In genomic region chr2:216619411-216620393, GRCh38 we compare ENCODE assay signal across 1 cellular context.
TF ChIP-seq lines count a peak whose summit lies in the region.

No MANE protein-coding gene starts in this region.

TF ChIP-seq in HepG2, 621 proteins besides CTCF, POLR2A, EP300 and RAD21 (continued from another document and continues in another):
- TF ChIP-seq ZSCAN31 (CRISPR knock-in tag; IDR thresholded peaks at IDR 0.05; ENCODE audit: low read depth) (no peak), SOX13 (IDR thresholded peaks at IDR 0.05) (peak; percentile 72), SOX13 (CRISPR knock-in tag; conservative IDR thresholded peaks at IDR 0.05 in 1 of 2, IDR thresholded peaks at IDR 0.05 in 1 of 2) (peak in 1 of 2 experiments; percentile 86; a peak in 2 of 4 replicates), HDAC2 (CRISPR knock-in tag; IDR thresholded peaks at IDR 0.05) (peak; percentile 37; the same call in 1 of the 2 replicates), ZNF383 (CRISPR knock-in tag; IDR thresholded peaks at IDR 0.05; ENCODE audit: borderline replicate concordance) (no peak), SNRNP70 (IDR thresholded peaks at IDR 0.05; ENCODE audit: low read depth, low read length) (no peak), ZNF468 (CRISPR knock-in tag; IDR thresholded peaks at IDR 0.05) (no peak), ZNF670 (CRISPR knock-in tag; IDR thresholded peaks at IDR 0.05; ENCODE audit: borderline replicate concordance) (0 out of 2 replicates have a peak, but pooled peaks have one; percentile 49), ZNF703 (CRISPR knock-in tag; IDR thresholded peaks at IDR 0.05; ENCODE audit: borderline replicate concordance) (no peak; the same call in 1 of the 2 replicates), ZNF282 (IDR thresholded peaks at IDR 0.05; ENCODE audit: partially characterized antibody) (no peak), GTF2F1 (IDR thresholded peaks at IDR 0.05; ENCODE audit: low read length) (no peak), ARNT2 (CRISPR knock-in tag; IDR thresholded peaks at IDR 0.05; ENCODE audit: low read depth) (no peak), GPBP1L1 (CRISPR knock-in tag; IDR thresholded peaks at IDR 0.05) (no peak), HIC2 (CRISPR knock-in tag; IDR thresholded peaks at IDR 0.05; ENCODE audit: low read depth) (peak; percentile 26; the same call in 1 of the 2 replicates), NFE2 (CRISPR knock-in tag; IDR thresholded peaks at IDR 0.05) (no peak), RELA (CRISPR knock-in tag; IDR thresholded peaks at IDR 0.05) (no peak), HOXD1 (CRISPR knock-in tag; IDR thresholded peaks at IDR 0.05) (no peak), NPAS2 (CRISPR knock-in tag; IDR thresholded peaks at IDR 0.05; ENCODE audit: borderline replicate concordance) (no peak), NFIB (CRISPR knock-in tag; IDR thresholded peaks at IDR 0.05; ENCODE audit: borderline replicate concordance) (no peak), TFDP2 (CRISPR knock-in tag; IDR thresholded peaks at IDR 0.05) (no peak), ELF1 (CRISPR knock-in tag; IDR thresholded peaks at IDR 0.05) (no peak), ZNF782 (CRISPR knock-in tag; IDR thresholded peaks at IDR 0.05; ENCODE audit: borderline replicate concordance) (no peak), MAFK (conservative IDR thresholded peaks at IDR 0.05 in 1 of 2, IDR thresholded peaks at IDR 0.05 in 1 of 2; ENCODE audit: low read length in 2 of 2) (no peak), CREB1 (IDR thresholded peaks at IDR 0.05) (no peak), CREB1 (CRISPR knock-in tag; IDR thresholded peaks at IDR 0.05) (no peak), POGZ (CRISPR knock-in tag; IDR thresholded peaks at IDR 0.05) (0 out of 2 replicates have a peak, but pooled peaks have one; percentile 15), ZNF781 (CRISPR knock-in tag; IDR thresholded peaks at IDR 0.05; ENCODE audit: borderline replicate concordance, not compliant biosample characterization) (no peak), DR1 (CRISPR knock-in tag; IDR thresholded peaks at IDR 0.05) (no peak), ZBTB7B (CRISPR knock-in tag; IDR thresholded peaks at IDR 0.05) (no peak), IRX3 (CRISPR knock-in tag; IDR thresholded peaks at IDR 0.05; ENCODE audit: borderline replicate concordance, low read depth) (no peak), ZC3H13 (CRISPR knock-in tag; IDR thresholded peaks at IDR 0.05) (no peak), RFX1 (IDR thresholded peaks at IDR 0.05) (no peak), PRDM15 (CRISPR knock-in tag; IDR thresholded peaks at IDR 0.05) (no peak), ZNF7 (CRISPR knock-in tag; IDR thresholded peaks at IDR 0.05) (no peak), ZNF232 (CRISPR knock-in tag; IDR thresholded peaks at IDR 0.05; ENCODE audit: borderline replicate concordance) (no peak), SSRP1 (CRISPR knock-in tag; IDR thresholded peaks at IDR 0.05) (no peak), DPF2 (CRISPR knock-in tag; IDR thresholded peaks at IDR 0.05; ENCODE audit: borderline replicate concordance, low read depth) (no peak), RBM39 (IDR thresholded peaks at IDR 0.05; ENCODE audit: low read depth, low read length, poor library complexity, severe bottlenecking) (no peak), TAF1 (CRISPR knock-in tag; IDR thresholded peaks at IDR 0.05) (no peak), ZSCAN20 (CRISPR knock-in tag; IDR thresholded peaks at IDR 0.05; ENCODE audit: borderline replicate concordance) (no peak), KLF6 (CRISPR knock-in tag; IDR thresholded peaks at IDR 0.05) (no peak), POLR2G (IDR thresholded peaks at IDR 0.05; ENCODE audit: low read depth, low read length) (no peak)
- TF ChIP-seq, protein P1, sequence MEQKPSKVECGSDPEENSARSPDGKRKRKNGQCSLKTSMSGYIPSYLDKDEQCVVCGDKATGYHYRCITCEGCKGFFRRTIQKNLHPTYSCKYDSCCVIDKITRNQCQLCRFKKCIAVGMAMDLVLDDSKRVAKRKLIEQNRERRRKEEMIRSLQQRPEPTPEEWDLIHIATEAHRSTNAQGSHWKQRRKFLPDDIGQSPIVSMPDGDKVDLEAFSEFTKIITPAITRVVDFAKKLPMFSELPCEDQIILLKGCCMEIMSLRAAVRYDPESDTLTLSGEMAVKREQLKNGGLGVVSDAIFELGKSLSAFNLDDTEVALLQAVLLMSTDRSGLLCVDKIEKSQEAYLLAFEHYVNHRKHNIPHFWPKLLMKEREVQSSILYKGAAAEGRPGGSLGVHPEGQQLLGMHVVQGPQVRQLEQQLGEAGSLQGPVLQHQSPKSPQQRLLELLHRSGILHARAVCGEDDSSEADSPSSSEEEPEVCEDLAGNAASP (CRISPR knock-in tag; IDR thresholded peaks at IDR 0.05; ENCODE audit: borderline replicate concordance), result no peak
- TF ChIP-seq, protein P2, sequence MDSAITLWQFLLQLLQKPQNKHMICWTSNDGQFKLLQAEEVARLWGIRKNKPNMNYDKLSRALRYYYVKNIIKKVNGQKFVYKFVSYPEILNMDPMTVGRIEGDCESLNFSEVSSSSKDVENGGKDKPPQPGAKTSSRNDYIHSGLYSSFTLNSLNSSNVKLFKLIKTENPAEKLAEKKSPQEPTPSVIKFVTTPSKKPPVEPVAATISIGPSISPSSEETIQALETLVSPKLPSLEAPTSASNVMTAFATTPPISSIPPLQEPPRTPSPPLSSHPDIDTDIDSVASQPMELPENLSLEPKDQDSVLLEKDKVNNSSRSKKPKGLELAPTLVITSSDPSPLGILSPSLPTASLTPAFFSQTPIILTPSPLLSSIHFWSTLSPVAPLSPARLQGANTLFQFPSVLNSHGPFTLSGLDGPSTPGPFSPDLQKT (CRISPR knock-in tag; IDR thresholded peaks at IDR 0.05; ENCODE audit: borderline replicate concordance), result no peak
- TF ChIP-seq, protein P3, sequence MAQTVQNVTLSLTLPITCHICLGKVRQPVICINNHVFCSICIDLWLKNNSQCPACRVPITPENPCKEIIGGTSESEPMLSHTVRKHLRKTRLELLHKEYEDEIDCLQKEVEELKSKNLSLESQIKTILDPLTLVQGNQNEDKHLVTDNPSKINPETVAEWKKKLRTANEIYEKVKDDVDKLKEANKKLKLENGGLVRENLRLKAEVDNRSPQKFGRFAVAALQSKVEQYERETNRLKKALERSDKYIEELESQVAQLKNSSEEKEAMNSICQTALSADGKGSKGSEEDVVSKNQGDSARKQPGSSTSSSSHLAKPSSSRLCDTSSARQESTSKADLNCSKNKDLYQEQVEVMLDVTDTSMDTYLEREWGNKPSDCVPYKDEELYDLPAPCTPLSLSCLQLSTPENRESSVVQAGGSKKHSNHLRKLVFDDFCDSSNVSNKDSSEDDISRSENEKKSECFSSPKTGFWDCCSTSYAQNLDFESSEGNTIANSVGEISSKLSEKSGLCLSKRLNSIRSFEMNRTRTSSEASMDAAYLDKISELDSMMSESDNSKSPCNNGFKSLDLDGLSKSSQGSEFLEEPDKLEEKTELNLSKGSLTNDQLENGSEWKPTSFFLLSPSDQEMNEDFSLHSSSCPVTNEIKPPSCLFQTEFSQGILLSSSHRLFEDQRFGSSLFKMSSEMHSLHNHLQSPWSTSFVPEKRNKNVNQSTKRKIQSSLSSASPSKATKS (CRISPR knock-in tag; IDR thresholded peaks at IDR 0.05), result no peak
- TF ChIP-seq, protein P4, sequence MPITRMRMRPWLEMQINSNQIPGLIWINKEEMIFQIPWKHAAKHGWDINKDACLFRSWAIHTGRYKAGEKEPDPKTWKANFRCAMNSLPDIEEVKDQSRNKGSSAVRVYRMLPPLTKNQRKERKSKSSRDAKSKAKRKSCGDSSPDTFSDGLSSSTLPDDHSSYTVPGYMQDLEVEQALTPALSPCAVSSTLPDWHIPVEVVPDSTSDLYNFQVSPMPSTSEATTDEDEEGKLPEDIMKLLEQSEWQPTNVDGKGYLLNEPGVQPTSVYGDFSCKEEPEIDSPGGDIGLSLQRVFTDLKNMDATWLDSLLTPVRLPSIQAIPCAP (CRISPR knock-in tag; IDR thresholded peaks at IDR 0.05; ENCODE audit: low read depth), result no peak
- TF ChIP-seq, protein P5, sequence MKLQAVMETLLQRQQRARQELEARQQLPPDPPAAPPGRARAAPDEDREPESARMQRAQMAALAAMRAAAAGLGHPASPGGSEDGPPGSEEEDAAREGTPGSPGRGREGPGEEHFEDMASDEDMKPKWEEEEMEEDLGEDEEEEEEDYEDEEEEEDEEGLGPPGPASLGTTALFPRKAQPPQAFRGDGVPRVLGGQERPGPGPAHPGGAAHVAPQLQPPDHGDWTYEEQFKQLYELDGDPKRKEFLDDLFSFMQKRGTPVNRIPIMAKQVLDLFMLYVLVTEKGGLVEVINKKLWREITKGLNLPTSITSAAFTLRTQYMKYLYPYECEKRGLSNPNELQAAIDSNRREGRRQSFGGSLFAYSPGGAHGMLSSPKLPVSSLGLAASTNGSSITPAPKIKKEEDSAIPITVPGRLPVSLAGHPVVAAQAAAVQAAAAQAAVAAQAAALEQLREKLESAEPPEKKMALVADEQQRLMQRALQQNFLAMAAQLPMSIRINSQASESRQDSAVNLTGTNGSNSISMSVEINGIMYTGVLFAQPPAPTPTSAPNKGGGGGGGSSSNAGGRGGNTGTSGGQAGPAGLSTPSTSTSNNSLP (IDR thresholded peaks at IDR 0.05; ENCODE audit: low read depth, low read length), result no peak
- TF ChIP-seq, protein P6, sequence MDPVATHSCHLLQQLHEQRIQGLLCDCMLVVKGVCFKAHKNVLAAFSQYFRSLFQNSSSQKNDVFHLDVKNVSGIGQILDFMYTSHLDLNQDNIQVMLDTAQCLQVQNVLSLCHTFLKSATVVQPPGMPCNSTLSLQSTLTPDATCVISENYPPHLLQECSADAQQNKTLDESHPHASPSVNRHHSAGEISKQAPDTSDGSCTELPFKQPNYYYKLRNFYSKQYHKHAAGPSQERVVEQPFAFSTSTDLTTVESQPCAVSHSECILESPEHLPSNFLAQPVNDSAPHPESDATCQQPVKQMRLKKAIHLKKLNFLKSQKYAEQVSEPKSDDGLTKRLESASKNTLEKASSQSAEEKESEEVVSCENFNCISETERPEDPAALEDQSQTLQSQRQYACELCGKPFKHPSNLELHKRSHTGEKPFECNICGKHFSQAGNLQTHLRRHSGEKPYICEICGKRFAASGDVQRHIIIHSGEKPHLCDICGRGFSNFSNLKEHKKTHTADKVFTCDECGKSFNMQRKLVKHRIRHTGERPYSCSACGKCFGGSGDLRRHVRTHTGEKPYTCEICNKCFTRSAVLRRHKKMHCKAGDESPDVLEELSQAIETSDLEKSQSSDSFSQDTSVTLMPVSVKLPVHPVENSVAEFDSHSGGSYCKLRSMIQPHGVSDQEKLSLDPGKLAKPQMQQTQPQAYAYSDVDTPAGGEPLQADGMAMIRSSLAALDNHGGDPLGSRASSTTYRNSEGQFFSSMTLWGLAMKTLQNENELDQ (CRISPR knock-in tag; IDR thresholded peaks at IDR 0.05; ENCODE audit: borderline replicate concordance), result no peak
